ENCODE assay signal across 5 cellular contexts in genomic region chr22:45277720-45278119, GRCh38. TPM values are rescaled to one million over a fixed set of nuclear protein-coding genes. Genes with fewer than 3 reads are reported as not detected.
"Had no signal": no experiment of that assay in that cellular context is flagged by ENCODE, and none has a peak within 500 bp of the region (broad histone marks: within the 10 kb centered on the region; RNA-seq: fewer than 3 reads in every experiment).

No MANE protein-coding gene starts in this region.

RNA-seq across cellular contexts. Expression of gene UPK3A, which starts 7.0 kb away (rescaled TPM):
- total RNA-seq: GM23248, H4, H7, HFFc6, HT1080 had no signal
- polyA plus RNA-seq: GM23248 had no signal
